ENCODE assay signal across 26 cellular contexts in the genomic region with DNA sequence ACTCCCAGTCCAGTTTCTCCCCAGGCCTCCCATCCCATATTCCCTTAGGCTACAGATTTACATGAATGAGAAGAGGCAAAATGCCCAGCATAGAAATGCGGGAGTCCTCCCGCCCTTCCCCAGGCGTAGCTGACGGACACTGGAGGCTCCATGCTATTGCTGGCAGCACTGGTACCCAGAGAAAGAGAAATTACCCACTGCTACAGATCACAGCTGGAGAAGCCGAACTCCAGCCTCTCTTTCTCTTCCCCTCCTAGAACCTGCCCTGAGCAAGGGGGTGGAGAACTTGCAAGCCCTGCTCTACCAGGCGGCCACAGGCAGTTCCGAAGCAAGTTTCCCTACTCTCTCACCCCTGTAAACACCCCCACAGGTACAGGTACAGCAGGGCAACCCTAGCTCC. TPM values are rescaled to one million over a fixed set of nuclear protein-coding genes. Genes with fewer than 3 reads are reported as not detected.
"Had no signal": no experiment of that assay in that cellular context is flagged by ENCODE, and none has a peak within 500 bp of the region (broad histone marks: within the 10 kb centered on the region; RNA-seq: fewer than 3 reads in every experiment).

No MANE protein-coding gene starts in this region.

- H3K4me3 ChIP-seq: dorsolateral prefrontal cortex, heart left ventricle, mucosa of descending colon, thoracic aorta, uterus had no signal

- H3K27ac Mint-ChIP-seq: activated naive CD8-positive, alpha-beta T cell treated with anti-CD3 and anti-CD28 coated beads for 36 hours; activated T-cell treated with anti-CD3 and anti-CD28 coated beads, Interleukin-2, amount 50 U/mL, for 72 hours; nephron progenitor cell; stimulated activated naive CD8-positive, alpha-beta T cell treated with anti-CD3 and anti-CD28 coated beads, Interleukin-15, Interleukin-2, amounts not matched to agents 100 ng/mL and 50 ng/mL, for 24 hours; T-helper 2 cell treated with Interferon-gamma antibody and Interleukin-4, amounts not matched to agents 5 μg/mL and 100 μg/mL, for 36 hours had no signal

- H3K27ac ChIP-seq: dorsolateral prefrontal cortex, foreskin keratinocyte, uterus had no signal

- H3K27me3 ChIP-seq: foreskin keratinocyte, heart left ventricle, uterus had no signal

- H3K36me3 Mint-ChIP-seq: activated naive CD8-positive, alpha-beta T cell treated with anti-CD3 and anti-CD28 coated beads for 36 hours had no signal

- H3K4me3 Mint-ChIP-seq: activated naive CD8-positive, alpha-beta T cell treated with anti-CD3 and anti-CD28 coated beads for 36 hours; activated T-cell treated with anti-CD3 and anti-CD28 coated beads, Interleukin-2, amount 50 U/mL, for 72 hours; nephron progenitor cell; stimulated activated naive CD8-positive, alpha-beta T cell treated with anti-CD3 and anti-CD28 coated beads, Interleukin-15, Interleukin-2, amounts not matched to agents 100 ng/mL and 50 ng/mL, for 24 hours; T-helper 2 cell treated with Interferon-gamma antibody and Interleukin-4, amounts not matched to agents 5 μg/mL and 100 μg/mL, for 36 hours had no signal

- H3K9me3 ChIP-seq: heart left ventricle, mucosa of descending colon, thoracic aorta, uterus had no signal

- H3K9me3 Mint-ChIP-seq: activated naive CD8-positive, alpha-beta T cell treated with anti-CD3 and anti-CD28 coated beads for 36 hours; activated T-cell treated with anti-CD3 and anti-CD28 coated beads, Interleukin-2, amount 50 U/mL, for 72 hours; nephron progenitor cell; stimulated activated naive CD8-positive, alpha-beta T cell treated with anti-CD3 and anti-CD28 coated beads, Interleukin-15, Interleukin-2, amounts not matched to agents 100 ng/mL and 50 ng/mL, for 24 hours; T-helper 2 cell treated with Interferon-gamma antibody and Interleukin-4, amounts not matched to agents 5 μg/mL and 100 μg/mL, for 36 hours had no signal

- H3K36me3 ChIP-seq: uterus had no signal

- DNase-seq: activated CD4-positive, alpha-beta T cell treated with anti-CD3 and anti-CD28 coated beads for 1 hour; activated CD4-positive, alpha-beta T cell treated with anti-CD3 and anti-CD28 coated beads, Interleukin-2, amount 50 U/mL, for 48 hours; activated CD8-positive, alpha-beta memory T cell treated with anti-CD3 and anti-CD28 coated beads, Interleukin-2, amount 50 U/mL, for 4 hours; activated gamma-delta T cell treated with Interleukin-2 at 50 U/mL for 16 hours; activated naive CD8-positive, alpha-beta T cell treated with anti-CD3 and anti-CD28 coated beads for 36 hours; activated T-cell treated with anti-CD3 and anti-CD28 coated beads, Interleukin-2, amount 50 U/mL, for 72 hours; anterior cingulate cortex; dorsolateral prefrontal cortex; foreskin keratinocyte; heart left ventricle; islet precursor cell; mammary epithelial cell; mucosa of descending colon; nephron progenitor cell; stimulated activated CD4-positive, alpha-beta T cell treated with anti-CD3 and anti-CD28 coated beads, Interleukin-15, amount 100 ng/mL, for 24 hours; stimulated activated CD4-positive, alpha-beta T cell treated with anti-CD3 and anti-CD28 coated beads, Interleukin-4, amount 100 ng/mL, for 24 hours; uterus had no signal

- ATAC-seq: activated T-cell treated with anti-CD3 and anti-CD28 coated beads, Interleukin-2, amount 50 U/mL, for 72 hours; esophagus mucosa; foreskin keratinocyte; heart left ventricle; left lobe of liver; mucosa of descending colon had no signal

RNA-seq across cellular contexts. Expression of a gene that starts 12.2 kb away (rescaled TPM):
- total RNA-seq: cerebellum, skeletal muscle tissue had no signal

RNA-seq across cellular contexts. Expression of a gene that starts 57.2 kb away (rescaled TPM):
- total RNA-seq: cerebellum, foreskin keratinocyte, mammary epithelial cell, osteocyte, renal cortical epithelial cell, skeletal muscle tissue had no signal
- polyA plus RNA-seq: foreskin keratinocyte, mammary epithelial cell had no signal
